ENCODE assay signal across 7 cellular contexts in genomic region chr1:11980676-11980972, GRCh38. TPM values are rescaled to one million over a fixed set of nuclear protein-coding genes. Genes with fewer than 3 reads are reported as not detected.
DNase-seq lines count a peak whose midpoint lies in the region; ATAC-seq and TF ChIP-seq lines count a peak whose summit lies in the region.

No MANE protein-coding gene starts in this region.

- peak overlapping the region; percentile 42 for H2AFZ ChIP-seq in hepatocyte

- TF ChIP-seq CTCF in HFFc6 (IDR thresholded peaks at IDR 0.05) (no peak), activated B cell treated with CpG ODN at 0.5 μM for 24 hours (IDR thresholded peaks at IDR 0.05) (no peak), hepatocyte (IDR thresholded peaks at IDR 0.05; ENCODE audit: poor library complexity) (no peak), spleen (IDR thresholded peaks at IDR 0.05 in 8 of 11, conservative IDR thresholded peaks at IDR 0.05 in 3 of 11) (no peak)

- no peak for ATAC-seq in activated B cell treated with CpG ODN at 0.5 μM for 24 hours (ENCODE audit: low read depth)
- ATAC-seq in HG03432 (IDR thresholded peaks at IDR 0.05; ENCODE audit: unreplicated experiment) = no peak
- ATAC-seq in GM19395 (IDR thresholded peaks at IDR 0.05; ENCODE audit: unreplicated experiment) = no peak

- no peaks in the 10 kb centered on the region for H3K9me2 ChIP-seq in hepatocyte (replicated peaks; ENCODE audit: insufficient read depth)

- H3K4me1 Mint-ChIP-seq in HFFc6 (ENCODE audit: low read depth) (peaks cover 53% of the 10 kb centered on the region), activated B cell treated with CpG ODN at 0.5 μM for 24 hours (peaks cover 35% of the 10 kb centered on the region)

- CTCF ChIA-PET in activated B cell treated with CpG ODN at 0.5 μM for 24 hours (lab: Charles Lee) = interaction anchor here (1.6 kb wide), 1 partner anchor 73 kb away, joined by 4 read pairs; no protein-coding TSS in a partner anchor

- no peak for TF ChIP-seq POLR2A in spleen (IDR thresholded peaks at IDR 0.05)

- POLR2A ChIA-PET in activated B cell treated with CpG ODN at 0.5 μM for 24 hours (lab: Charles Lee) = interaction anchor here (0.5 to 6.6 kb wide), 11 partner anchors 10 to 317 kb away, joined by 3 to 173 read pairs (median 4); partner anchors contain the start of genes CLCN6, FBXO6, KIAA2013 and MIIP

- no peaks in the 10 kb centered on the region for H3K9me3 Mint-ChIP-seq in HFFc6
- H3K9me3 Mint-ChIP-seq in activated B cell treated with CpG ODN at 0.5 μM for 24 hours = no peaks in the 10 kb centered on the region

- H4K20me1 ChIP-seq in hepatocyte (ENCODE audit: insufficient read depth, poor library complexity, severe bottlenecking) = no peaks in the 10 kb centered on the region

- H3K4me3 ChIP-seq in hepatocyte (peak overlapping the region; percentile 67), spleen (peak overlapping the region; percentile 36 to 99 (median 84))

- WGBS in hepatocyte (ENCODE audit: low lambda C conversion rate, missing lambda C conversion rate) = 4% methylated on average over 8 of the region's 12 CpGs
- 1 to 4% (median 1%) methylated on average over 12 of the region's 12 CpGs for WGBS in spleen, 5 donors

- H3K4me1 ChIP-seq in hepatocyte (ENCODE audit: insufficient read depth) = peaks cover 37% of the 10 kb centered on the region
- peaks cover 26 to 78% (median 60%) of the 10 kb centered on the region in 6 donors for H3K4me1 ChIP-seq in spleen

- H3K27me3 Mint-ChIP-seq in HFFc6 (ENCODE audit: insufficient read depth) = peaks cover 2% of the 10 kb centered on the region
- no peaks in the 10 kb centered on the region for H3K27me3 Mint-ChIP-seq in activated B cell treated with CpG ODN at 0.5 μM for 24 hours

- H3K36me3 ChIP-seq in hepatocyte (replicated peaks; ENCODE audit: insufficient read depth, low read depth) (no peaks in the 10 kb centered on the region), spleen (peaks cover 0 to 50% (median 30%) of the 10 kb centered on the region in 6 donors)

- peak overlapping the region; percentile 93 for H3K27ac ChIP-seq in hepatocyte
- H3K27ac ChIP-seq in spleen = peak overlapping the region; percentile 79 to 99 (median 96)

- peaks cover 15% of the 10 kb centered on the region for H3K36me3 Mint-ChIP-seq in HFFc6 (ENCODE audit: low read depth)
- H3K36me3 Mint-ChIP-seq in activated B cell treated with CpG ODN at 0.5 μM for 24 hours (ENCODE audit: low read depth) = peaks cover 32% of the 10 kb centered on the region

- H3K27ac Mint-ChIP-seq in HFFc6 (peak overlapping the region; percentile 88), activated B cell treated with CpG ODN at 0.5 μM for 24 hours (peak overlapping the region; percentile 85)

- peak overlapping the region; percentile 90 for H3K4me2 ChIP-seq in hepatocyte

- no peaks in the 10 kb centered on the region for H3K9me3 ChIP-seq in hepatocyte (ENCODE audit: low read depth)
- H3K9me3 ChIP-seq in spleen = no peaks in the 10 kb centered on the region

- intact Hi-C loops in activated B cell treated with CpG ODN at 0.5 μM for 24 hours (cut with micrococcal nuclease) = loop anchor here (1.0 to 5.0 kb wide), 7 partner anchors 39 to 1508 kb away; partner anchors contain the start of genes DFFA, KIAA2013, MIIP and PEX14
- intact Hi-C loops in spleen (cut with DNase I; ENCODE audit: low total_unique reads) = no loop called here

- H3K27me3 ChIP-seq in hepatocyte (no peaks in the 10 kb centered on the region), spleen (replicated peaks in 1 of 7) (no peaks in the 10 kb centered on the region)

- H3K4me3 Mint-ChIP-seq in HFFc6 = peak overlapping the region; percentile 99
- peak overlapping the region; percentile 90 for H3K4me3 Mint-ChIP-seq in activated B cell treated with CpG ODN at 0.5 μM for 24 hours

- DNase-seq in HFFc6 = no peak
- DNase-seq in activated B cell treated with CpG ODN at 0.5 μM for 24 hours = no peak
- DNase-seq in hepatocyte (ENCODE audit: low spot score) = no peak
- no peak for DNase-seq in spleen
- no peak for DNase-seq in cerebellar nuclear complex (lab: John Stamatoyannopoulos, UW)

- peaks cover 39% of the 10 kb centered on the region for H3K79me2 ChIP-seq in hepatocyte

RNA-seq across cellular contexts. Expression of gene MFN2, which starts 0.4 kb away (rescaled TPM):
- total RNA-seq in HFFc6 (2021; fragmentation: NEBNext Ultra II Directional; extraction: Animal tissue kit (Norgen Biotek cat#: 25700)) = 100 to 1,000 TPM in 4 of 6 experiments, 10 to 100 TPM in 2; 92.8 to 112 (median 101) TPM
- total RNA-seq in activated B cell treated with CpG ODN at 0.5 μM for 24 hours (46.5 and 54.1 TPM in 2 replicates), hepatocyte (45.1 and 54.3 TPM in 2 replicates), spleen (10 to 100 TPM; 47.3 to 69.6 (median 62.9) TPM)
- polyA plus RNA-seq in hepatocyte (35.1 and 43.1 TPM in 2 replicates), spleen (10 to 100 TPM; 14.8 to 28.1 (median 16.2) TPM)

RNA-seq across cellular contexts. Expression of gene MIIP, which starts 38.7 kb away (rescaled TPM):
- 10 to 100 TPM in 5 of 6 experiments, 1 to 10 TPM in 1; 9.9 to 14.8 (median 12.6) TPM for total RNA-seq in HFFc6 (2021; fragmentation: NEBNext Ultra II Directional; extraction: Animal tissue kit (Norgen Biotek cat#: 25700))
- total RNA-seq in activated B cell treated with CpG ODN at 0.5 μM for 24 hours (72.1 and 74.2 TPM in 2 replicates), hepatocyte (20.6 TPM in 2 replicates), spleen (10 to 100 TPM; 33.2 to 65.5 (median 46.5) TPM)
- polyA plus RNA-seq in hepatocyte (39.6 and 45.2 TPM in 2 replicates), spleen (100 to 1,000 TPM in 1 of 3 donors, 10 to 100 TPM in 2; 38.0 to 109 (median 97.2) TPM)

RNA-seq across cellular contexts. Expression of gene PLOD1, which starts 46.1 kb away (rescaled TPM):
- 100 to 1,000 TPM; 294 to 438 (median 315) TPM for total RNA-seq in HFFc6 (2021; fragmentation: NEBNext Ultra II Directional; extraction: Animal tissue kit (Norgen Biotek cat#: 25700))
- total RNA-seq in activated B cell treated with CpG ODN at 0.5 μM for 24 hours (15.7 and 18.6 TPM in 2 replicates), hepatocyte (153 and 184 TPM in 2 replicates), spleen (10 to 100 TPM; 40.0 to 53.4 (median 46.4) TPM)
- polyA plus RNA-seq in hepatocyte (195 and 200 TPM in 2 replicates), spleen (10 to 100 TPM; 11.6 to 19.7 (median 14.5) TPM)

RNA-seq across cellular contexts. Expression of gene KIAA2013, which starts 54.4 kb away (rescaled TPM):
- 10 to 100 TPM; 59.0 to 74.3 (median 66.5) TPM for total RNA-seq in HFFc6 (2021; fragmentation: NEBNext Ultra II Directional; extraction: Animal tissue kit (Norgen Biotek cat#: 25700))
- total RNA-seq in activated B cell treated with CpG ODN at 0.5 μM for 24 hours = 34.8 and 37.4 TPM in 2 replicates
- 63.6 and 73.1 TPM in 2 replicates for total RNA-seq in hepatocyte
- 85.1 and 85.5 TPM in 2 replicates for polyA plus RNA-seq in hepatocyte
- 10 to 100 TPM; 39.0 to 93.0 (median 45.8) TPM for total RNA-seq in spleen
- polyA plus RNA-seq in spleen = 10 to 100 TPM; 20.7 to 36.2 (median 26.5) TPM
